In genomic region chr11:108121274-108122155, GRCh38 we compare ENCODE assay signal across 8 cellular contexts. TPM values are rescaled to one million over a fixed set of nuclear protein-coding genes. Genes with fewer than 3 reads are reported as not detected.
DNase-seq lines count a peak whose midpoint lies in the region; ATAC-seq and TF ChIP-seq lines count a peak whose summit lies in the region.

ACAT1 (plus strand) TSS chr11:108121567; CDS start chr11:108121607, 40 bp downstream.

- intact Hi-C loops in PC-9 (cut with micrococcal nuclease; ENCODE audit: unreplicated experiment): loop anchor here (2.0 to 5.0 kb wide), 3 partner anchors 101 to 533 kb away; partner anchors contain the start of genes ATM, EXPH5 and NPAT

- peak; percentile 62 for TF ChIP-seq CTCF in PC-9 (conservative IDR thresholded peaks at IDR 0.05)

- BruUV-seq in PC-9 (replicated peaks; lab: Mats Ljungman, UMichigan): no TSS peak

- peak within 1 kb of the TSS; percentile 76 for H3K4me3 ChIP-seq in Jurkat, Clone E6-1 (ENCODE audit: low read length)
- H3K4me3 ChIP-seq in PC-9 (peak within 1 kb of the TSS; percentile 92), esophagus (ENCODE audit: low read depth in 1 of 2, low read length in 2 of 2) (peak within 1 kb of the TSS; percentile 66 to 85), muscle layer of colon (ENCODE audit: low read depth in 1 of 2, low read length in 2 of 2) (peak within 1 kb of the TSS; percentile 53 to 95)

- peak; percentile 83 for DNase-seq in DMS53 treated with DMSO at 0.1 percent for 48 hours (lab: John Stamatoyannopoulos, UW; ENCODE audit: unreplicated experiment)
- peak; percentile 82 for DNase-seq in Jurkat, Clone E6-1 (ENCODE audit: low read depth, low spot score)
- peak; percentile 88 to 94 for DNase-seq in PC-9
- peak; percentile 98 for DNase-seq in activated T-cell treated with anti-CD3 and anti-CD28 coated beads, Interleukin-2, amount 50 U/mL, for 24 hours
- peak; percentile 86 to 91 for DNase-seq in stimulated activated CD8-positive, alpha-beta memory T cell treated with anti-CD3 and anti-CD28 coated beads, Interleukin-7, amount 100 ng/mL, for 4 hours (ENCODE audit: low read depth in 2 of 2)

- H3K4me2 ChIP-seq in PC-9: peak within 1 kb of the TSS; percentile 93

- H3K27me3 Mint-ChIP-seq in activated T-cell treated with anti-CD3 and anti-CD28 coated beads, Interleukin-2, amount 50 U/mL, for 24 hours: no peaks in the 10 kb centered on the region

- POLR2A ChIA-PET in PC-9 (lab: Charles Lee; ENCODE audit: unreplicated experiment): no interaction called here

- H3K36me3 ChIP-seq in PC-9 (ENCODE audit: low read depth): no peaks in the 10 kb centered on the region
- H3K36me3 ChIP-seq in esophagus (ENCODE audit: control insufficient read depth in 2 of 2, insufficient read depth in 2 of 2, low read length in 1 of 2): no peaks in the 10 kb centered on the region
- no peaks in the 10 kb centered on the region for H3K36me3 ChIP-seq in muscle layer of colon (ENCODE audit: insufficient read depth, low read length)

- H3F3A ChIP-seq in PC-9 (ENCODE audit: insufficient read depth, low read depth): no peaks in the 10 kb centered on the region

- peaks cover 28% of the 10 kb centered on the region for H3K36me3 Mint-ChIP-seq in activated T-cell treated with anti-CD3 and anti-CD28 coated beads, Interleukin-2, amount 50 U/mL, for 24 hours (ENCODE audit: low read depth)

- H3K4me1 ChIP-seq in PC-9 (replicated peaks; ENCODE audit: insufficient read depth) (peaks cover 12% of the 10 kb centered on the region), esophagus (ENCODE audit: control insufficient read depth in 2 of 2, insufficient read depth in 2 of 2, low read length in 1 of 2) (no peaks in the 10 kb centered on the region), muscle layer of colon (ENCODE audit: insufficient read depth, low read length) (peaks cover 35% of the 10 kb centered on the region)

- peak within 1 kb of the TSS; percentile 99 for H2AFZ ChIP-seq in PC-9

- no peaks in the 10 kb centered on the region for H3K9me3 Mint-ChIP-seq in activated T-cell treated with anti-CD3 and anti-CD28 coated beads, Interleukin-2, amount 50 U/mL, for 24 hours

- no peaks in the 10 kb centered on the region for H3K9me2 ChIP-seq in PC-9 (ENCODE audit: insufficient read depth)

- H3K9me3 ChIP-seq in PC-9 (ENCODE audit: insufficient read depth, low read depth): no peaks in the 10 kb centered on the region
- no peaks in the 10 kb centered on the region for H3K9me3 ChIP-seq in esophagus (ENCODE audit: control insufficient read depth in 2 of 2, insufficient read depth in 1 of 2, low read depth in 1 of 2, low read length in 1 of 2)
- H3K9me3 ChIP-seq in muscle layer of colon (ENCODE audit: low read length): no peaks in the 10 kb centered on the region

- peak within 1 kb of the TSS; percentile 97 for H3K4me3 Mint-ChIP-seq in activated T-cell treated with anti-CD3 and anti-CD28 coated beads, Interleukin-2, amount 50 U/mL, for 24 hours

- peaks cover 19% of the 10 kb centered on the region; the same call in 1 of the 2 replicates for H3K79me2 ChIP-seq in PC-9 (ENCODE audit: low read depth)

- H3K4me1 Mint-ChIP-seq in activated T-cell treated with anti-CD3 and anti-CD28 coated beads, Interleukin-2, amount 50 U/mL, for 24 hours (ENCODE audit: low read depth): peaks cover 48% of the 10 kb centered on the region

- peak within 1 kb of the TSS; percentile 92 for H3K27ac Mint-ChIP-seq in activated T-cell treated with anti-CD3 and anti-CD28 coated beads, Interleukin-2, amount 50 U/mL, for 24 hours

- H3K27ac ChIP-seq in PC-9 (no peak within 1 kb of the TSS), esophagus (ENCODE audit: low read depth in 2 of 2, low read length in 1 of 2) (peak within 1 kb of the TSS; percentile 90 to 92), muscle layer of colon (ENCODE audit: low read depth, low read length) (peak within 1 kb of the TSS; percentile 83)

- H3K27me3 ChIP-seq in PC-9 (ENCODE audit: insufficient read depth, low read depth) (no peaks in the 10 kb centered on the region), esophagus (ENCODE audit: control insufficient read depth in 1 of 2, insufficient read depth in 2 of 2, low read length in 2 of 2) (no peaks in the 10 kb centered on the region), muscle layer of colon (ENCODE audit: control insufficient read depth in 1 of 2, insufficient read depth in 2 of 2, low read length in 2 of 2) (no peaks in the 10 kb centered on the region)

- ATAC-seq in GM21619 (IDR thresholded peaks at IDR 0.05; ENCODE audit: unreplicated experiment): peak; percentile 96

- WGBS in esophagus, 2 donors: 0 to 1% methylated on average over 73 of the region's 73 CpGs

- CTCF ChIA-PET in PC-9 (lab: Charles Lee): no interaction called here

- peak within 1 kb of the TSS; percentile 66 for H3K9ac ChIP-seq in muscle layer of colon (ENCODE audit: low read length)

- no peaks in the 10 kb centered on the region for H4K20me1 ChIP-seq in PC-9 (ENCODE audit: insufficient read depth)

RNA-seq across cellular contexts. Expression of gene ACAT1, which starts in this region (rescaled TPM):
- 86.2 TPM for polyA plus RNA-seq in Jurkat, Clone E6-1 (2012; ENCODE audit: insufficient read depth, insufficient read length)
- total RNA-seq in PC-9 (2021): 31.8 and 34.4 TPM in 2 replicates
- 10 to 100 TPM; 20.7 to 38.0 TPM for polyA plus RNA-seq in esophagus
